ENCODE assay signal across 9 cellular contexts in genomic region chr6:138007014-138007472, GRCh38.
DNase-seq lines count a peak whose midpoint lies in the region; ATAC-seq and TF ChIP-seq lines count a peak whose summit lies in the region.
"Had no signal": no experiment of that assay in that cellular context is flagged by ENCODE, and none has a peak within 500 bp of the region (broad histone marks: within the 10 kb centered on the region; RNA-seq: fewer than 3 reads in every experiment).

No MANE protein-coding gene starts in this region.

- no peaks in the 10 kb centered on the region for H3K79me2 ChIP-seq in SK-N-SH (ENCODE audit: insufficient read depth)

- no peaks in the 10 kb centered on the region for H3F3A ChIP-seq in SK-N-SH (replicated peaks; ENCODE audit: insufficient read depth)

- TF ChIP-seq EP300 in SK-N-SH (IDR thresholded peaks at IDR 0.05; ENCODE audit: borderline replicate concordance in 1 of 2, low read depth in 1 of 2, low read length in 1 of 2) = no peak

- no peaks in the 10 kb centered on the region for H4K20me1 ChIP-seq in SK-N-SH (ENCODE audit: insufficient read depth)

- in situ Hi-C loops in Caki2 (cut with HindIII; ENCODE audit: low pct_unique_long_range_greater_than_20kb, low sequenced_read_pairs) = no loop called here

- no peak for ATAC-seq in GM21447 (IDR thresholded peaks at IDR 0.05; ENCODE audit: unreplicated experiment)

- H2AFZ ChIP-seq in SK-N-SH (ENCODE audit: low read depth) = no peak overlapping the region

- no peaks in the 10 kb centered on the region; the same call in 1 of the 2 replicates for H3K27me3 ChIP-seq in SK-N-SH (ENCODE audit: insufficient read depth)

- CTCF ChIA-PET in SK-N-SH (lab: Yijun Ruan, JAX) = interaction anchor here (0.7 to 0.9 kb wide), 2 partner anchors 10 to 302 kb away, joined by 3 read pairs; no protein-coding TSS in a partner anchor

- H3K9ac ChIP-seq in SK-N-SH = no peak overlapping the region

- 3% methylated on average over 5 of the region's 5 CpGs for WGBS in SK-N-SH (ENCODE audit: low lambda C conversion rate)

- TF ChIP-seq CTCF in HFF-Myc (IDR thresholded peaks at IDR 0.05; ENCODE audit: low read depth, low read length, missing control alignments) (peak; percentile 72), SK-N-SH (IDR thresholded peaks at IDR 0.05) (peak; percentile 48)

- no peaks in the 10 kb centered on the region for H3K9me3 ChIP-seq in SK-N-SH

- TF ChIP-seq RAD21 in SK-N-SH (IDR thresholded peaks at IDR 0.05; ENCODE audit: low read length) = no peak

- H3K4me3 ChIP-seq in HFF-Myc (replicated peaks; ENCODE audit: low read depth, low read length) (no peak overlapping the region), SK-N-SH (ENCODE audit: low read depth in 2 of 2, low read length in 1 of 2) (peak overlapping the region in 1 of 2 experiments; percentile 26; a peak in 1 of 4 replicates)
- H3K4me3 ChIP-seq: SK-N-MC had no signal

- DNase-seq in Caki2 (ENCODE audit: low read depth) = peak; percentile 66
- DNase-seq in HFF-Myc (ENCODE audit: extremely low read depth, low read depth) = no peak
- peak; percentile 7 for DNase-seq in SK-N-SH
- peak; percentile 83 for DNase-seq in epithelial cell of prostate (ENCODE audit: low read depth, low spot score)
- peak; percentile 50 for DNase-seq in renal cortical epithelial cell (ENCODE audit: low read depth)
- no peak for DNase-seq in SHP77 treated with DMSO at 0.1 percent for 48 hours (lab: John Stamatoyannopoulos, UW)
- DNase-seq in superior temporal gyrus (ENCODE audit: extremely low spot score) = no peak

- H3K9me2 ChIP-seq in SK-N-SH = no peaks in the 10 kb centered on the region

- H3K4me1 ChIP-seq in SK-N-SH (ENCODE audit: control insufficient read depth in 1 of 2, insufficient read depth in 2 of 2, low read depth in 1 of 2, low read length in 1 of 2) = no peaks in the 10 kb centered on the region

- no peak overlapping the region for H3K4me2 ChIP-seq in SK-N-SH

- POLR2A ChIA-PET in SK-N-SH (lab: Yijun Ruan, JAX) = no interaction called here

- H3K36me3 ChIP-seq in SK-N-SH (replicated peaks in 1 of 2; ENCODE audit: control insufficient read depth in 1 of 2, insufficient read depth in 2 of 2, low read length in 1 of 2) = no peaks in the 10 kb centered on the region

- H3K27ac ChIP-seq in SK-N-SH (ENCODE audit: low read depth in 2 of 2, low read length in 1 of 2) (no peak overlapping the region), epithelial cell of prostate (peak overlapping the region; percentile 51)
- H3K27ac ChIP-seq: SK-N-MC had no signal

TF ChIP-seq in SK-N-SH, 30 proteins besides CTCF, POLR2A, EP300 and RAD21:
- no peak for TF ChIP-seq POLR2AphosphoS5 (IDR thresholded peaks at IDR 0.05; ENCODE audit: low read depth, low read length)
- TF ChIP-seq, protein P1, sequence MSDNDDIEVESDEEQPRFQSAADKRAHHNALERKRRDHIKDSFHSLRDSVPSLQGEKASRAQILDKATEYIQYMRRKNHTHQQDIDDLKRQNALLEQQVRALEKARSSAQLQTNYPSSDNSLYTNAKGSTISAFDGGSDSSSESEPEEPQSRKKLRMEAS (IDR thresholded peaks at IDR 0.05; ENCODE audit: low read depth) = no peak
- TF ChIP-seq RFX5 (IDR thresholded peaks at IDR 0.05; ENCODE audit: low read length) = no peak
- TF ChIP-seq RCOR1 (IDR thresholded peaks at IDR 0.05; ENCODE audit: low read length) = no peak
- no peak for TF ChIP-seq IRF3 (IDR thresholded peaks at IDR 0.05; ENCODE audit: low read depth, low read length)
TF ChIP-seq in SK-N-SH: peak in this region for 0.

Comparison
In these comparisons a context has a peak if more than half of its experiments do, and no peak if none do; other contexts are left out.
1. DNase-seq: peak in Caki2 (single experiment), SK-N-SH (single experiment), epithelial cell of prostate (single experiment) and renal cortical epithelial cell (single experiment); none in HFF-Myc (single experiment), SHP77 treated with DMSO at 0.1 percent for 48 hours (single experiment) and superior temporal gyrus (single experiment).